In the genomic region with DNA sequence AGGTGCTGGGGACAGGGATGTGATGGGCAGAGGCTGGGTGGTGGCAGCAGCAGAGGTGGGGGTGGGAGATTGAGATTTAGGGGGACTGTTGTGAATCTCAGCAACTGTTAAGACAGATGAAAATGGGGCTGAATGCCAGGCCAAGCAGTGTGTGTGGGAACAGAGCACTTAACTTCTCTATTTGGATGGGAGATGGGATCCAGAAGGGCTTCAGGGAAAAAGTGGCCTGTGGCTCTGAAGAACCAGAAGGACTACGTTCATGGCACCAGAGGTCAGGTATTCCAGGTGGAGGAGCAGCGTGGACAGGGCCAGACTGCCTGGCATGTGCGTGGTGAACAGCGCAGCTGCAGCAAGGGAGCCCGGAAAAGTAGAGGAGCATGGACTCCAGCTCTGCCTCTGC, we compare ENCODE assay signal across 24 cellular contexts.
A peak's percentile ranks its signal among the peaks of the same experiment; 100 is the strongest.
DNase-seq lines count a peak whose midpoint lies in the region; ATAC-seq and TF ChIP-seq lines count a peak whose summit lies in the region.
"Had no signal": no experiment of that assay in that cellular context is flagged by ENCODE, and none has a peak within 500 bp of the region (broad histone marks: within the 10 kb centered on the region; RNA-seq: fewer than 3 reads in every experiment).

No MANE protein-coding gene starts in this region.

- H3K9me3 Mint-ChIP-seq in chondrocyte (ENCODE audit: low read depth): no peaks in the 10 kb centered on the region
- H3K9me3 Mint-ChIP-seq: CD14-positive monocyte; CD4-positive, alpha-beta memory T cell; CD4-positive, CD25-positive, alpha-beta regulatory T cell; CD8-positive, alpha-beta memory T cell had no signal

- no peak overlapping the region for H3K4me3 Mint-ChIP-seq in chondrocyte (ENCODE audit: unreplicated experiment)
- H3K4me3 Mint-ChIP-seq: CD14-positive monocyte; CD4-positive, alpha-beta memory T cell; CD4-positive, CD25-positive, alpha-beta regulatory T cell; CD8-positive, alpha-beta memory T cell had no signal

- H3K27ac Mint-ChIP-seq in chondrocyte (ENCODE audit: unreplicated experiment): no peak overlapping the region
- H3K27ac Mint-ChIP-seq: CD14-positive monocyte; CD4-positive, alpha-beta memory T cell; CD4-positive, CD25-positive, alpha-beta regulatory T cell; CD8-positive, alpha-beta memory T cell had no signal

- TF ChIP-seq CTCF in chondrocyte (IDR thresholded peaks at IDR 0.05): no peak

- H3K27me3 Mint-ChIP-seq in chondrocyte (ENCODE audit: low read depth): peaks cover 53% of the 10 kb centered on the region

- no peaks in the 10 kb centered on the region for H3K4me1 Mint-ChIP-seq in chondrocyte (ENCODE audit: low read depth)

- ATAC-seq in GM18511 (IDR thresholded peaks at IDR 0.05; ENCODE audit: unreplicated experiment): no peak
- ATAC-seq: GM12878 had no signal

- no peaks in the 10 kb centered on the region for H3K36me3 Mint-ChIP-seq in chondrocyte (ENCODE audit: low read depth)
- H3K36me3 Mint-ChIP-seq: CD14-positive monocyte; CD4-positive, alpha-beta memory T cell had no signal

- DNase-seq in activated CD8-positive, alpha-beta memory T cell treated with anti-CD3 and anti-CD28 coated beads, Interleukin-2, amount 50 U/mL, for 48 hours: peak; percentile 26
- DNase-seq in activated CD8-positive, alpha-beta memory T cell treated with anti-CD3 and anti-CD28 coated beads, Interleukin-2, amount 50 U/mL, for 4 hours: no peak
- peak; percentile 28 for DNase-seq in activated effector memory CD4-positive, alpha-beta T cell treated with anti-CD3 and anti-CD28 coated beads, Interleukin-2, amount 50 U/mL, for 16 hours
- no peak for DNase-seq in activated effector memory CD4-positive, alpha-beta T cell treated with Interleukin-2 at 50 U/mL for 16 hours
- DNase-seq in islet precursor cell: peak; percentile 29
- DNase-seq in mesenteric fat pad (ENCODE audit: low spot score): peak; percentile 79
- DNase-seq in chondrocyte (ENCODE audit: low spot score): no peak
- DNase-seq: 8988T; ACHN; BE2C; CD4-positive, alpha-beta memory T cell; CD4-positive, CD25-positive, alpha-beta regulatory T cell; CD8-positive, alpha-beta memory T cell; COR-L47; DMS 273 treated with DMSO at 0.1 percent for 48 hours; DMS153; DMS53; DMS79; DND-41; EL; GDM1 had no signal

Comparison
In these comparisons a context has a peak if more than half of its experiments do, and no peak if none do; other contexts are left out.
1. DNase-seq: peak in activated CD8-positive, alpha-beta memory T cell treated with anti-CD3 and anti-CD28 coated beads, Interleukin-2, amount 50 U/mL, for 48 hours (single experiment), activated effector memory CD4-positive, alpha-beta T cell treated with anti-CD3 and anti-CD28 coated beads, Interleukin-2, amount 50 U/mL, for 16 hours (single experiment), islet precursor cell (single experiment) and mesenteric fat pad (single experiment); none in activated CD8-positive, alpha-beta memory T cell treated with anti-CD3 and anti-CD28 coated beads, Interleukin-2, amount 50 U/mL, for 4 hours (single experiment), activated effector memory CD4-positive, alpha-beta T cell treated with Interleukin-2 at 50 U/mL for 16 hours (single experiment) and chondrocyte (single experiment).